17 cellular contexts compared by ENCODE assay signal in the genomic region with DNA sequence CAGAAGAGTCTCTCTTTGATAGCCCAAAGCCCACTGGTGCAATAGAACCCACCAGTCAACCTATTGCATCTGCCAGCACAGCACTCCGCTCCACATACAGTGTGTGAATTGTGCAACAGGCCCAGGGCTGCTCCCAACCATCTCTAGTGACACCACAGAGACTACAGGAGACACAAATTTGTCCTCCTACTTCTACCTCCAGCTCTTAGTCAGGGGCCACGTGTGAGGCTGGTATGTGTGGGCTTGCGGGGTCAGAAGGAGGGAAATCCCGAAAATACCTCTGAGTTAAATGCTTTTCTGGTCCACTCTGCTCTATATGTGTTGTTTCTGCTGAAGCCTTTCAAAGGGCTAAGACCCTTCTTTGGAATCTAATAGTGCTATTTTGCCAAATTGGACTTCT. TPM values are rescaled to one million over a fixed set of nuclear protein-coding genes. Genes with fewer than 3 reads are reported as not detected.
DNase-seq lines count a peak whose midpoint lies in the region; ATAC-seq, FAIRE-seq and TF ChIP-seq lines count a peak whose summit lies in the region.
"Had no signal": no experiment of that assay in that cellular context is flagged by ENCODE, and none has a peak within 500 bp of the region (broad histone marks: within the 10 kb centered on the region; RNA-seq: fewer than 3 reads in every experiment).

No MANE protein-coding gene starts in this region.

- peaks cover 8 to 22% of the 10 kb centered on the region in 2 experiments; a peak in 3 of 4 replicates for H3K36me3 ChIP-seq in GM12878 (ENCODE audit: control insufficient read depth in 2 of 2, insufficient read depth in 2 of 2, low read length in 1 of 2)
- H3K36me3 ChIP-seq: BE2C had no signal

- no peak for TF ChIP-seq EP300 in GM12878 (IDR thresholded peaks at IDR 0.05; ENCODE audit: borderline replicate concordance in 1 of 2, control insufficient read depth in 1 of 2, low read depth in 2 of 2, low read length in 2 of 2)

- WGBS in GM12878 (ENCODE audit: insufficient coverage, insufficient replicate concordance, low lambda C conversion rate, missing lambda C conversion rate), result 44% methylated on average over 4 of the region's 4 CpGs

- in situ Hi-C loops in GM12878 (cut with MboI), result no loop called here

- FAIRE-seq in GM12878 (lab: Jason Lieb, UNC) (no peak), HTR-8/SVneo (lab: Jason Lieb, UNC) (no peak)

- ATAC-seq in HG02852 (IDR thresholded peaks at IDR 0.05; ENCODE audit: unreplicated experiment), result peak; percentile 64
- ATAC-seq in GM12878, result peak; percentile 79
- ATAC-seq: HCT116, sciatic nerve had no signal

- no peak for TF ChIP-seq CTCF in GM12878 (IDR thresholded peaks at IDR 0.05 in 2 of 3, conservative IDR thresholded peaks at IDR 0.05 in 1 of 3; ENCODE audit: control insufficient read depth in 2 of 3, extremely low read depth in 1 of 3, insufficient read depth in 1 of 3, low read depth in 3 of 3, low read length in 3 of 3)

- no peaks in the 10 kb centered on the region for H3K9me3 Mint-ChIP-seq in activated naive CD4-positive, alpha-beta T cell treated with anti-CD3 and anti-CD28 coated beads, Interleukin-2, amount 50 U/mL, for 24 hours
- H3K9me3 Mint-ChIP-seq in activated naive CD4-positive, alpha-beta T cell treated with anti-CD3 and anti-CD28 coated beads, Interleukin-2, amount 10 ng/mL, durations not matched to agents 7 days and 5 days, result no peaks in the 10 kb centered on the region
- no peaks in the 10 kb centered on the region for H3K9me3 Mint-ChIP-seq in stimulated activated naive CD8-positive, alpha-beta T cell treated with anti-CD3 and anti-CD28 coated beads, Interleukin-15, Interleukin-2, amounts not matched to agents 100 ng/mL and 50 ng/mL, for 24 hours

- POLR2A ChIA-PET in GM12878 (lab: Charles Lee), result interaction anchor here (1.3 to 2.2 kb wide), 2 partner anchors 26 to 34 kb away, joined by 3 to 6 read pairs; no protein-coding TSS in a partner anchor

- DNase-seq in activated naive CD4-positive, alpha-beta T cell treated with anti-CD3 and anti-CD28 coated beads, Interleukin-2, amount 10 ng/mL, durations not matched to agents 7 days and 5 days, result no peak
- no peak for DNase-seq in GM12878 (ENCODE audit: low read depth, low spot score)
- DNase-seq in NCI-H774 (lab: John Stamatoyannopoulos, UW), result no peak
- DNase-seq in HTR-8/SVneo (ENCODE audit: insufficient read length, low spot score), result no peak
- no peak for DNase-seq in amygdala (lab: John Stamatoyannopoulos, UW)
- DNase-seq: amniotic stem cell, BE2C, DMS53, NCI-H1930, NCI-H748 treated with DMSO at 0.1 percent for 48 hours, T-helper 1 cell had no signal

- no peak overlapping the region for H3K4me3 ChIP-seq in GM12878

- peak overlapping the region; percentile 79 for H3K27ac Mint-ChIP-seq in activated naive CD4-positive, alpha-beta T cell treated with anti-CD3 and anti-CD28 coated beads, Interleukin-2, amount 50 U/mL, for 24 hours
- H3K27ac Mint-ChIP-seq in activated naive CD4-positive, alpha-beta T cell treated with anti-CD3 and anti-CD28 coated beads, Interleukin-2, amount 10 ng/mL, durations not matched to agents 7 days and 5 days, result no peak overlapping the region
- H3K27ac Mint-ChIP-seq in stimulated activated naive CD8-positive, alpha-beta T cell treated with anti-CD3 and anti-CD28 coated beads, Interleukin-15, Interleukin-2, amounts not matched to agents 100 ng/mL and 50 ng/mL, for 24 hours, result peak overlapping the region; percentile 64

- TF ChIP-seq POLR2A in GM12878 (IDR thresholded peaks at IDR 0.05; ENCODE audit: low read depth, low read length), result no peak

- H3K79me2 ChIP-seq in GM12878 (ENCODE audit: control insufficient read depth, insufficient read depth, low read length), result peaks cover 46% of the 10 kb centered on the region

- no TSS peak for BruUV-seq in GM12878 (replicated peaks; lab: Mats Ljungman, UMichigan)

- TF ChIP-seq RAD21 in GM12878 (IDR thresholded peaks at IDR 0.05; ENCODE audit: insufficient read depth, low read depth, low read length), result no peak

- CTCF ChIA-PET in activated naive CD4-positive, alpha-beta T cell treated with anti-CD3 and anti-CD28 coated beads, Interleukin-2, amount 10 ng/mL, durations not matched to agents 7 days and 5 days (lab: Charles Lee), result no interaction called here
- CTCF ChIA-PET in GM12878 (lab: Yijun Ruan, JAX), result interaction anchor here (0.6 to 1.7 kb wide), 6 partner anchors 8 to 261 kb away, joined by 3 to 7 read pairs (median 4); no protein-coding TSS in a partner anchor

- peaks cover 93% of the 10 kb centered on the region for H3K4me1 Mint-ChIP-seq in activated naive CD4-positive, alpha-beta T cell treated with anti-CD3 and anti-CD28 coated beads, Interleukin-2, amount 50 U/mL, for 24 hours
- peaks cover 45% of the 10 kb centered on the region for H3K4me1 Mint-ChIP-seq in activated naive CD4-positive, alpha-beta T cell treated with anti-CD3 and anti-CD28 coated beads, Interleukin-2, amount 10 ng/mL, durations not matched to agents 7 days and 5 days
- peaks cover 89% of the 10 kb centered on the region for H3K4me1 Mint-ChIP-seq in stimulated activated naive CD8-positive, alpha-beta T cell treated with anti-CD3 and anti-CD28 coated beads, Interleukin-15, Interleukin-2, amounts not matched to agents 100 ng/mL and 50 ng/mL, for 24 hours (ENCODE audit: low read depth)

- no peak overlapping the region for H3K27ac ChIP-seq in GM12878 (ENCODE audit: control insufficient read depth, insufficient read depth)

- H3K9ac ChIP-seq in GM12878 (ENCODE audit: control insufficient read depth, insufficient read depth, low read length), result no peak overlapping the region

- H3K4me1 ChIP-seq in GM12878 (ENCODE audit: control insufficient read depth, insufficient read depth, low read length), result peaks cover 4% of the 10 kb centered on the region; the same call in 1 of the 2 replicates
- H3K4me1 ChIP-seq: BE2C had no signal

- RAD21 ChIA-PET in GM12878 (lab: Charles Lee; ENCODE audit: unreplicated experiment), result interaction anchor here (0.8 to 1.3 kb wide), 2 partner anchors 25 to 118 kb away, joined by 4 to 5 read pairs; no protein-coding TSS in a partner anchor

- peak overlapping the region; percentile 15 for H3K4me3 Mint-ChIP-seq in activated naive CD4-positive, alpha-beta T cell treated with anti-CD3 and anti-CD28 coated beads, Interleukin-2, amount 50 U/mL, for 24 hours
- H3K4me3 Mint-ChIP-seq in activated naive CD4-positive, alpha-beta T cell treated with anti-CD3 and anti-CD28 coated beads, Interleukin-2, amount 10 ng/mL, durations not matched to agents 7 days and 5 days, result no peak overlapping the region
- H3K4me3 Mint-ChIP-seq in stimulated activated naive CD8-positive, alpha-beta T cell treated with anti-CD3 and anti-CD28 coated beads, Interleukin-15, Interleukin-2, amounts not matched to agents 100 ng/mL and 50 ng/mL, for 24 hours, result peak overlapping the region; percentile 14

- H3K27me3 Mint-ChIP-seq in activated naive CD4-positive, alpha-beta T cell treated with anti-CD3 and anti-CD28 coated beads, Interleukin-2, amount 50 U/mL, for 24 hours, result no peaks in the 10 kb centered on the region
- no peaks in the 10 kb centered on the region for H3K27me3 Mint-ChIP-seq in activated naive CD4-positive, alpha-beta T cell treated with anti-CD3 and anti-CD28 coated beads, Interleukin-2, amount 10 ng/mL, durations not matched to agents 7 days and 5 days
- H3K27me3 Mint-ChIP-seq in stimulated activated naive CD8-positive, alpha-beta T cell treated with anti-CD3 and anti-CD28 coated beads, Interleukin-15, Interleukin-2, amounts not matched to agents 100 ng/mL and 50 ng/mL, for 24 hours, result no peaks in the 10 kb centered on the region

- H3K9me3 ChIP-seq in GM12878 (replicated peaks; ENCODE audit: control insufficient read depth, insufficient read depth, low read length), result no peaks in the 10 kb centered on the region
- H3K9me3 ChIP-seq: BE2C had no signal

- no peak overlapping the region for H3K4me2 ChIP-seq in GM12878 (ENCODE audit: control insufficient read depth, insufficient read depth)

- SMC1A ChIA-PET in GM12878 (lab: Charles Lee; ENCODE audit: uncharacterized antibody, unreplicated experiment), result interaction anchor here (1.0 to 2.6 kb wide), 8 partner anchors 9 to 202 kb away, joined by 3 to 9 read pairs (median 4); partner anchors contain the start of gene DGUOK

- intact Hi-C loops in GM12878 (cut with micrococcal nuclease; ENCODE audit: unreplicated experiment), result no loop called here

- H3K36me3 Mint-ChIP-seq in activated naive CD4-positive, alpha-beta T cell treated with anti-CD3 and anti-CD28 coated beads, Interleukin-2, amount 50 U/mL, for 24 hours, result peaks cover 28% of the 10 kb centered on the region
- peaks cover 54% of the 10 kb centered on the region for H3K36me3 Mint-ChIP-seq in activated naive CD4-positive, alpha-beta T cell treated with anti-CD3 and anti-CD28 coated beads, Interleukin-2, amount 10 ng/mL, durations not matched to agents 7 days and 5 days
- peaks cover 74% of the 10 kb centered on the region for H3K36me3 Mint-ChIP-seq in stimulated activated naive CD8-positive, alpha-beta T cell treated with anti-CD3 and anti-CD28 coated beads, Interleukin-15, Interleukin-2, amounts not matched to agents 100 ng/mL and 50 ng/mL, for 24 hours (ENCODE audit: low read depth)

- no peaks in the 10 kb centered on the region for H4K20me1 ChIP-seq in GM12878 (ENCODE audit: control insufficient read depth, insufficient read depth)

- no peaks in the 10 kb centered on the region for H3K27me3 ChIP-seq in GM12878 (replicated peaks in 1 of 2; ENCODE audit: control insufficient read depth in 2 of 2, insufficient read depth in 2 of 2, low read length in 1 of 2)
- H3K27me3 ChIP-seq: BE2C had no signal

- H2AFZ ChIP-seq in GM12878 (ENCODE audit: control insufficient read depth, low read depth, low read length), result no peak overlapping the region

RNA-seq across cellular contexts. Expression of gene DGUOK, which starts 18.0 kb away (rescaled TPM):
- total RNA-seq in GM12878 (2013; cell fraction: nucleolus; rRNA removed), result 26.2 and 27.7 TPM in 2 replicates
- total RNA-seq in GM12878 (2014; rRNA removed) (64.4 and 68.4 TPM in 2 replicates), GM12878 (2014; rRNA removed; fragmentation: Illumina TruSeq; extraction: Trizol) (64.7 and 68.7 TPM in 2 replicates), GM12878 (2021) (69.2 and 74.2 TPM in 2 replicates)
- polyA plus RNA-seq in GM12878 (2011; ENCODE audit: low read depth), result 110 TPM
- polyA plus RNA-seq in GM12878 (2011; rRNA removed) (86.6 and 100 TPM in 2 replicates), GM12878 (2014; fragmentation: Illumina TruSeq; extraction: Trizol) (84.7 and 89.8 TPM in 2 replicates), GM12878 (2014; fragmentation: Nextera tagmentation; extraction: Ambion mirVana) (100 to 1,000 TPM; 175 to 234 TPM), GM12878 (2014; rRNA removed) (84.3 and 93.0 TPM in 2 replicates), GM12878 (2016; fragmentation: Nextera tagmentation; extraction: Ambion mirVana) (100 to 1,000 TPM; 147 to 156 TPM)
- polyA plus RNA-seq in GM12878 (2011; cell fraction: cytosol; rRNA removed), result 96.8 and 103 TPM in 2 replicates
- 55.5 and 77.9 TPM in 2 replicates for polyA plus RNA-seq in GM12878 (2011; cell fraction: nucleus; rRNA removed)
- 84.5 and 96.5 TPM in 2 replicates for polyA plus RNA-seq in GM12878 (2012)
- polyA minus RNA-seq in GM12878 (2011; rRNA and poly(A)+ RNA removed), result 20.6 and 38.0 TPM in 2 replicates
- polyA minus RNA-seq in GM12878 (2011; cell fraction: cytosol; rRNA and poly(A)+ RNA removed), result 8.4 and 14.6 TPM in 2 replicates
- 16.9 and 26.9 TPM in 2 replicates for polyA minus RNA-seq in GM12878 (2011; cell fraction: nucleus; rRNA and poly(A)+ RNA removed)

RNA-seq across cellular contexts. Expression of gene TET3, which starts 40.0 kb away (rescaled TPM):
- 80.8 and 86.7 TPM in 2 replicates for total RNA-seq in GM12878 (2013; cell fraction: nucleolus; rRNA removed)
- total RNA-seq in GM12878 (2014; rRNA removed) (8.2 and 8.6 TPM in 2 replicates), GM12878 (2014; rRNA removed; fragmentation: Illumina TruSeq; extraction: Trizol) (7.9 and 8.3 TPM in 2 replicates), GM12878 (2021) (23.8 and 25.9 TPM in 2 replicates)
- polyA plus RNA-seq in GM12878 (2011; ENCODE audit: low read depth), result 6.2 TPM
- polyA plus RNA-seq in GM12878 (2011; rRNA removed) (10.0 and 11.2 TPM in 2 replicates), GM12878 (2014; fragmentation: Illumina TruSeq; extraction: Trizol) (10.0 and 11.3 TPM in 2 replicates), GM12878 (2014; fragmentation: Nextera tagmentation; extraction: Ambion mirVana) (under 1 TPM; 0.77 to 0.84 TPM), GM12878 (2014; rRNA removed) (10.5 and 10.6 TPM in 2 replicates), GM12878 (2016; fragmentation: Nextera tagmentation; extraction: Ambion mirVana) (1 to 10 TPM; 2.1 to 2.7 TPM)
- polyA plus RNA-seq in GM12878 (2011; cell fraction: cytosol; rRNA removed), result 7.3 and 8.3 TPM in 2 replicates
- 27.5 and 29.7 TPM in 2 replicates for polyA plus RNA-seq in GM12878 (2011; cell fraction: nucleus; rRNA removed)
- polyA plus RNA-seq in GM12878 (2012), result 11.7 and 11.9 TPM in 2 replicates
- 14.6 and 21.8 TPM in 2 replicates for polyA minus RNA-seq in GM12878 (2011; rRNA and poly(A)+ RNA removed)
- 10.1 and 12.2 TPM in 2 replicates for polyA minus RNA-seq in GM12878 (2011; cell fraction: cytosol; rRNA and poly(A)+ RNA removed)
- 15.4 and 28.9 TPM in 2 replicates for polyA minus RNA-seq in GM12878 (2011; cell fraction: nucleus; rRNA and poly(A)+ RNA removed)

RNA-seq across cellular contexts. Expression of gene ACTG2, which starts 51.9 kb away (rescaled TPM):
- not detected in 2 replicates for total RNA-seq in GM12878 (2013; cell fraction: nucleolus; rRNA removed)
- total RNA-seq in GM12878 (2014; rRNA removed) (not detected in 2 replicates), GM12878 (2014; rRNA removed; fragmentation: Illumina TruSeq; extraction: Trizol) (not detected in 2 replicates), GM12878 (2021) (0.51 and 0.97 TPM in 2 replicates)
- polyA plus RNA-seq in GM12878 (2011; ENCODE audit: low read depth), result not detected
- polyA plus RNA-seq in GM12878 (2011; rRNA removed) (0.12 TPM in 1 of 2 replicates, not detected in the other), GM12878 (2014; fragmentation: Illumina TruSeq; extraction: Trizol) (not detected in 2 replicates), GM12878 (2014; fragmentation: Nextera tagmentation; extraction: Ambion mirVana) (not detected), GM12878 (2014; rRNA removed) (0.06 TPM in 1 of 2 replicates, not detected in the other), GM12878 (2016; fragmentation: Nextera tagmentation; extraction: Ambion mirVana) (not detected)
- polyA plus RNA-seq in GM12878 (2011; cell fraction: cytosol; rRNA removed), result 0.06 and 0.15 TPM in 2 replicates
- not detected in 2 replicates for polyA plus RNA-seq in GM12878 (2011; cell fraction: nucleus; rRNA removed)
- polyA plus RNA-seq in GM12878 (2012), result not detected in 2 replicates
- not detected in 2 replicates for polyA minus RNA-seq in GM12878 (2011; rRNA and poly(A)+ RNA removed)
- not detected in 2 replicates for polyA minus RNA-seq in GM12878 (2011; cell fraction: cytosol; rRNA and poly(A)+ RNA removed)
- not detected in 2 replicates for polyA minus RNA-seq in GM12878 (2011; cell fraction: nucleus; rRNA and poly(A)+ RNA removed)
- total RNA-seq: lung microvascular endothelial cell had no signal
